Comparison of ENCODE assay signal across 8 cellular contexts in genomic region chr1:223618680-223619079, GRCh38. TPM values are rescaled to one million over a fixed set of nuclear protein-coding genes. Genes with fewer than 3 reads are reported as not detected.
"Had no signal": no experiment of that assay in that cellular context is flagged by ENCODE, and none has a peak within 500 bp of the region (broad histone marks: within the 10 kb centered on the region; RNA-seq: fewer than 3 reads in every experiment).

No MANE protein-coding gene starts in this region.

- H3K27ac ChIP-seq: HL-60 had no signal

- H3K4me2 ChIP-seq: GM23338 had no signal

- H3K4me3 ChIP-seq: GM23338, K562 had no signal

- H3K27ac Mint-ChIP-seq: GM23338, H9 had no signal

- H3K9me3 Mint-ChIP-seq: GM23338, H9 had no signal

- H3K4me3 Mint-ChIP-seq: GM23338, H9 had no signal

- ATAC-seq: GM23338, K562 had no signal

- H2AFZ ChIP-seq: GM23338 had no signal

- DNase-seq: H9, HCEC 1CT, IMR-90, KG1 had no signal

RNA-seq across cellular contexts. Expression of gene CAPN8, which starts 46.8 kb away (rescaled TPM):
- total RNA-seq: GM23338, H9, HT1080, IMR-90, K562 had no signal
- polyA plus RNA-seq: GM23338, IMR-90 had no signal
